In genomic region chr5:127030259-127031146, GRCh38 we compare ENCODE assay signal across 8 cellular contexts. TPM values are rescaled to one million over a fixed set of nuclear protein-coding genes. Genes with fewer than 3 reads are reported as not detected.
DNase-seq lines count a peak whose midpoint lies in the region; TF ChIP-seq lines count a peak whose summit lies in the region.

Gene MARCHF3, minus strand, starts transcription at chr5:127030558. Its CDS starts 112,387 bp downstream, at chr5:126918171.

- peak within 1 kb of the TSS; percentile 55 for H3K27ac Mint-ChIP-seq in activated naive CD4-positive, alpha-beta T cell treated with anti-CD3 and anti-CD28 coated beads, Interleukin-2, amount 50 U/mL, for 24 hours

- H3K9me3 Mint-ChIP-seq in activated naive CD4-positive, alpha-beta T cell treated with anti-CD3 and anti-CD28 coated beads, Interleukin-2, amount 50 U/mL, for 24 hours = no peaks in the 10 kb centered on the region

- H3K4me3 Mint-ChIP-seq in activated naive CD4-positive, alpha-beta T cell treated with anti-CD3 and anti-CD28 coated beads, Interleukin-2, amount 50 U/mL, for 24 hours = peak within 1 kb of the TSS; percentile 93

- H3K4me3 ChIP-seq in GM08714 (ENCODE audit: low read length) (peak within 1 kb of the TSS; percentile 82), HFF-Myc (replicated peaks; ENCODE audit: low read depth, low read length) (peak within 1 kb of the TSS; percentile 73)

- peak; percentile 19 for TF ChIP-seq CTCF in HFF-Myc (IDR thresholded peaks at IDR 0.05; ENCODE audit: low read depth, low read length, missing control alignments)

- DNase-seq in HFF-Myc (ENCODE audit: extremely low read depth, low read depth) (peak; percentile 61), MV-4-11 (lab: John Stamatoyannopoulos, UW) (peak; percentile 94), SK-N-DZ (ENCODE audit: low spot score) (peak; percentile 94), globus pallidus (ENCODE audit: low spot score) (peak; percentile 93), nucleus accumbens (lab: John Stamatoyannopoulos, UW) (peak; percentile 64 to 95 (median 89)), superior temporal gyrus (ENCODE audit: extremely low spot score) (peak; percentile 94)

- H3K4me1 Mint-ChIP-seq in activated naive CD4-positive, alpha-beta T cell treated with anti-CD3 and anti-CD28 coated beads, Interleukin-2, amount 50 U/mL, for 24 hours = peaks cover 29% of the 10 kb centered on the region

- H3K27me3 Mint-ChIP-seq in activated naive CD4-positive, alpha-beta T cell treated with anti-CD3 and anti-CD28 coated beads, Interleukin-2, amount 50 U/mL, for 24 hours = no peaks in the 10 kb centered on the region

- H3K36me3 Mint-ChIP-seq in activated naive CD4-positive, alpha-beta T cell treated with anti-CD3 and anti-CD28 coated beads, Interleukin-2, amount 50 U/mL, for 24 hours = no peaks in the 10 kb centered on the region

RNA-seq across cellular contexts. Expression of gene MARCHF3, which starts in this region (rescaled TPM):
- polyA plus RNA-seq in SK-N-DZ (2014; cell fraction: cytosol; rRNA removed) = 1.9 and 2.4 TPM in 2 replicates
- 1.2 and 4.3 TPM in 2 replicates for polyA plus RNA-seq in SK-N-DZ (2014; cell fraction: nucleus; rRNA removed)

Comparison
In these comparisons a context has a peak if more than half of its experiments do, and no peak if none do; other contexts are left out.
1. Peak in every context shown above with its lines: DNase-seq and H3K4me3 ChIP-seq.